ENCODE assay signal across 9 cellular contexts in the genomic region with DNA sequence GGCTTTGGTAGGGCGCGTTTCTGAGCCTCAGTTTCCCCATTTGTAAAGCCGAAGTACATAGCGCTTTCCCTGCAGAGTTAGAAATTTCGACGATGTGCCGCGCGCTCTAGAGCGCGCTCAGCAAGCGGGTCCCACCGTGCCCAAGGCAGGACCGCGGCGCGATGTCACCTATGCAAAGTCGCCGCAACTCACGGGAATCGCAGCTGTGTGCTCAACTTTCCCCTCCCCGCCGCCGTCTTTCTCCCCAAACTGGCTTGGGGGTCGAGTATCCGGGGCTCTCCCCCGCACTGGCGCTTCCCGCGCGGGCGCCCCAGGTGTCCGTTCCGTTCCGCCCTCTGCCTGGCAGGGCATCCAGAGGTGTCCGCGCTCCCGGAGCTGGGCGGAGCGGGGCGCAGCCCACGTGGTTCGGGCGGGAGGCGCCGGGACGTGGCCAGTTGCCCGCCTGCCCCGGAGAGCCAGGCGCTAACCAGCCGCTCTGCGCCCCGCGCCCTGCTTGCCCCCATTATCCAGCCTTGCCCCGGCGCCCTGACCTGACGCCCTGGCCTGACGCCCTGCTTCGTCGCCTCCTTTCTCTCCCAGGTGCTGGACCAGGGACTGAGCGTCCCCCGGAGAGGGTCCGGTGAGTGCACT. TPM values are rescaled to one million over a fixed set of nuclear protein-coding genes. Genes with fewer than 3 reads are reported as not detected.
DNase-seq lines count a peak whose midpoint lies in the region; ATAC-seq and TF ChIP-seq lines count a peak whose summit lies in the region.
"Had no signal": no experiment of that assay in that cellular context is flagged by ENCODE, and none has a peak within 500 bp of the region (broad histone marks: within the 10 kb centered on the region; RNA-seq: fewer than 3 reads in every experiment).

A gene with protein sequence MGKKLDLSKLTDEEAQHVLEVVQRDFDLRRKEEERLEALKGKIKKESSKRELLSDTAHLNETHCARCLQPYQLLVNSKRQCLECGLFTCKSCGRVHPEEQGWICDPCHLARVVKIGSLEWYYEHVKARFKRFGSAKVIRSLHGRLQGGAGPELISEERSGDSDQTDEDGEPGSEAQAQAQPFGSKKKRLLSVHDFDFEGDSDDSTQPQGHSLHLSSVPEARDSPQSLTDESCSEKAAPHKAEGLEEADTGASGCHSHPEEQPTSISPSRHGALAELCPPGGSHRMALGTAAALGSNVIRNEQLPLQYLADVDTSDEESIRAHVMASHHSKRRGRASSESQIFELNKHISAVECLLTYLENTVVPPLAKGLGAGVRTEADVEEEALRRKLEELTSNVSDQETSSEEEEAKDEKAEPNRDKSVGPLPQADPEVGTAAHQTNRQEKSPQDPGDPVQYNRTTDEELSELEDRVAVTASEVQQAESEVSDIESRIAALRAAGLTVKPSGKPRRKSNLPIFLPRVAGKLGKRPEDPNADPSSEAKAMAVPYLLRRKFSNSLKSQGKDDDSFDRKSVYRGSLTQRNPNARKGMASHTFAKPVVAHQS (plus strand): TSS at position 433 of the 630 bp plus-strand sequence. CDS start 6,176 bp downstream, outside the sequence.

- peak within 1 kb of the TSS; percentile 71 to 88 for H3K4me3 ChIP-seq in mucosa of rectum (ENCODE audit: low read length in 2 of 2)
- H3K4me3 ChIP-seq in effector memory CD4-positive, alpha-beta T cell (ENCODE audit: insufficient read depth, low read depth, low read length, poor library complexity, severe bottlenecking): no peak within 1 kb of the TSS

- DNase-seq in NCI-H146 (lab: John Stamatoyannopoulos, UW): peak; percentile 80
- DNase-seq in GDM1 (lab: John Stamatoyannopoulos, UW): no peak
- no peak for DNase-seq in stimulated activated CD8-positive, alpha-beta memory T cell treated with anti-CD3 and anti-CD28 coated beads, Interleukin-4, amount 100 ng/mL, for 48 hours
- no peak for DNase-seq in effector memory CD4-positive, alpha-beta T cell

- peaks cover 33 to 48% of the 10 kb centered on the region in 2 donors for H3K4me1 ChIP-seq in mucosa of rectum (ENCODE audit: control insufficient read depth in 2 of 2, insufficient read depth in 2 of 2, low read length in 2 of 2)
- H3K4me1 ChIP-seq in effector memory CD4-positive, alpha-beta T cell (ENCODE audit: control insufficient read depth, insufficient read depth, low read length, poor library complexity, severe bottlenecking): no peaks in the 10 kb centered on the region

- ATAC-seq in esophagus mucosa: peak; percentile 46
- no peak for ATAC-seq in HG03025 (IDR thresholded peaks at IDR 0.05; ENCODE audit: low FRiP score, unreplicated experiment)

- no peaks in the 10 kb centered on the region for H3K36me3 ChIP-seq in mucosa of rectum (ENCODE audit: control insufficient read depth in 2 of 2, insufficient read depth in 2 of 2, low read length in 2 of 2)
- no peaks in the 10 kb centered on the region for H3K36me3 ChIP-seq in effector memory CD4-positive, alpha-beta T cell (ENCODE audit: control insufficient read depth, insufficient read depth, low read length)

- peaks cover 0 to 8% of the 10 kb centered on the region in 2 donors for H3K9me3 ChIP-seq in mucosa of rectum (ENCODE audit: control insufficient read depth in 2 of 2, low read length in 2 of 2)
- no peaks in the 10 kb centered on the region for H3K9me3 ChIP-seq in effector memory CD4-positive, alpha-beta T cell (ENCODE audit: control insufficient read depth, low read length)

- H3K27ac ChIP-seq in 22Rv1: peak within 1 kb of the TSS; percentile 100
- peak within 1 kb of the TSS; percentile 83 to 96 for H3K27ac ChIP-seq in mucosa of rectum (ENCODE audit: low read depth in 2 of 2, low read length in 2 of 2)
- H3K27ac ChIP-seq in effector memory CD4-positive, alpha-beta T cell (ENCODE audit: insufficient read depth, low read length, poor library complexity, severe bottlenecking): no peak within 1 kb of the TSS
- H3K27ac ChIP-seq: KMS-11 had no signal

- H3K9ac ChIP-seq in mucosa of rectum (ENCODE audit: low read depth in 1 of 2, low read length in 2 of 2): peak within 1 kb of the TSS; percentile 60 to 88
- H3K9ac ChIP-seq: KMS-11 had no signal

- peaks cover 3 to 9% of the 10 kb centered on the region in 2 donors for H3K27me3 ChIP-seq in mucosa of rectum (ENCODE audit: control insufficient read depth in 2 of 2, insufficient read depth in 2 of 2, low read length in 2 of 2)
- no peaks in the 10 kb centered on the region for H3K27me3 ChIP-seq in effector memory CD4-positive, alpha-beta T cell (replicated peaks; ENCODE audit: control insufficient read depth, insufficient read depth, low read length, poor library complexity, severe bottlenecking)

- TF ChIP-seq CTCF in 22Rv1 (IDR thresholded peaks at IDR 0.05): no peak

RNA-seq across cellular contexts. Expression of the gene that starts here (rescaled TPM):
- total RNA-seq in esophagus mucosa: 5.3 TPM
